ENCODE assay signal across 8 cellular contexts in the genomic region with DNA sequence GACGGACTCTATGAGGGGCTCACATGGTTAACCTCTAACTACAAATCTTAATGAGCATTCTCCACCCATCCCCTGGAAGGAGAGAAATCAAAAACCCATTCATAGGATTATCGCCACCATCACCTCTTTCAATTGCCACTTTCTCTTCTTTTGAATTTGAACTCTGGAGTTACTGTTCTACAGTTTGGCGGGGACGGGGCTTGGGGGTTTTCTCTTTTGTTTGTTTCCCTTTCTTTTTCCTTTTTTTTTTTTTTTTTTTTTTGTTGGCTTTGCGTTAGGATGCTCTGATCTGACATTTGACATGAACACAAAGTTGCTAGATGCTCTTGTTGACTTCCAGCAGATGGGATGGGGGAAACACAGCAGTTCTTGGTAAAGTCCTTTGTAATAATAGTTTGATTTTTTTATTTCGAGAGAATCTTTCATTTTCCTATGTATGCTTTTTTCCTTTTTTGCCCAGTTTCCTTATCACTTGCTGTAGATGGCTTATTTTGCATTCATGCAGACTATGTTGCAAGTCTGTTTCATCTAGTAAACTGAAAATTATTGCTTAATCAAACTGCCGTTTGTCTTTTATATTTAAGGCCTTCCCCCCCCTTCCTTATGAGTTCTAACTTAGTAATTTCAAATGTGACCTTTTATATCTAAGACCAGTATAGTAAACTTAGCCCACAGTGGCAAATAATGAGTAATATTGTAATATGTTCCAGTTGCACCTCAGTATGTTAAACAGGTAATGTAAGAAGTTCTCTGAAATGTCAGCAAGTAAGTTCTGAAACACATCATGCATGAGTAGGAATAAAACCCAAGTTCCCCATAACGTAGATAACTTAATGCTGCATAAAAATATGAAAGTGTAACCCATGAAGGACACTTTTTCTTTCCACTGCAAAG. TPM values are rescaled to one million over a fixed set of nuclear protein-coding genes. Genes with fewer than 3 reads are reported as not detected.
DNase-seq lines count a peak whose midpoint lies in the region; ATAC-seq and TF ChIP-seq lines count a peak whose summit lies in the region.
"Not testable (repeated sequence)": the region's sequence is repeated elsewhere in the genome, so short reads cannot be mapped to it uniquely, and the experiment has no call there.

No MANE protein-coding gene starts in this region.

- not testable (repeated sequence) for TF ChIP-seq CTCF in AG04449 (IDR thresholded peaks at IDR 0.05; ENCODE audit: insufficient read depth, low read length, missing control alignments); GM23338 (conservative IDR thresholded peaks at IDR 0.05; ENCODE audit: low read depth in 2 of 2); PC-9 (conservative IDR thresholded peaks at IDR 0.05); dorsolateral prefrontal cortex (IDR thresholded peaks at IDR 0.05 in 54 of 56, conservative IDR thresholded peaks at IDR 0.05 in 2 of 56; ENCODE audit: low read depth in 1 of 56, partially characterized antibody in 56 of 56); natural killer cell (IDR thresholded peaks at IDR 0.05)

- not testable (repeated sequence) for H3K27me3 ChIP-seq in GM23338 (ENCODE audit: insufficient read depth); PC-9 (ENCODE audit: insufficient read depth, low read depth); dorsolateral prefrontal cortex; iPS DF 6.9 (ENCODE audit: control insufficient read depth, insufficient read depth, low read length)

- peak overlapping the region; percentile 97; the same call in 1 of the 2 replicates for H3K27ac ChIP-seq in GM23338 (ENCODE audit: low read depth)
- peak overlapping the region; percentile 96 for H3K27ac ChIP-seq in PC-9
- peak overlapping the region in 41 of 59 donors; percentile 94 to 100 (median 98) for H3K27ac ChIP-seq in dorsolateral prefrontal cortex
- not testable (repeated sequence) for H3K27ac ChIP-seq in iPS DF 6.9 (ENCODE audit: low read length)

- not testable (repeated sequence) for H3F3A ChIP-seq in GM23338 (replicated peaks; ENCODE audit: low read depth)
- peaks cover 27% of the 10 kb centered on the region for H3F3A ChIP-seq in PC-9 (ENCODE audit: insufficient read depth, low read depth)

- CTCF ChIA-PET in AG04449 (lab: Yijun Ruan, JAX): interaction anchor here (0.7 to 1.3 kb wide), 3 partner anchors 29 to 42 kb away, joined by 3 to 4 read pairs (median 3); partner anchors contain the start of gene NEMF
- CTCF ChIA-PET in PC-9 (lab: Charles Lee): not testable (repeated sequence)

- H3K27ac Mint-ChIP-seq in GM23338 (peak overlapping the region; percentile 98), natural killer cell (peak overlapping the region; percentile 98 to 100)
- peak overlapping the region; percentile 100 for H3K27ac Mint-ChIP-seq in activated T-helper 17 cell treated with anti-CD3 and anti-CD28 coated beads, Interleukin-2, amount 50 U/mL, for 72 hours

- not testable (repeated sequence) for DNase-seq in AG04449 (ENCODE audit: low read depth, low spot score); GM23338 (ENCODE audit: low spot score); PC-9; dorsolateral prefrontal cortex; iPS DF 6.9 (ENCODE audit: low read depth, low spot score); natural killer cell; stimulated activated naive CD8-positive, alpha-beta T cell treated with anti-CD3 and anti-CD28 coated beads, Interleukin-15, Interleukin-2, amounts not matched to agents 100 U/mL and 50 U/mL, for 24 hours

- H3K4me1 Mint-ChIP-seq in GM23338: peaks cover 31% of the 10 kb centered on the region
- peaks cover 17% of the 10 kb centered on the region for H3K4me1 Mint-ChIP-seq in activated T-helper 17 cell treated with anti-CD3 and anti-CD28 coated beads, Interleukin-2, amount 50 U/mL, for 72 hours
- H3K4me1 Mint-ChIP-seq in natural killer cell: peaks cover 58 to 60% of the 10 kb centered on the region in 2 donors

- peaks cover 36% of the 10 kb centered on the region for H3K36me3 Mint-ChIP-seq in GM23338 (ENCODE audit: low read depth)
- H3K36me3 Mint-ChIP-seq in activated T-helper 17 cell treated with anti-CD3 and anti-CD28 coated beads, Interleukin-2, amount 50 U/mL, for 72 hours (ENCODE audit: low read depth): peaks cover 90% of the 10 kb centered on the region
- H3K36me3 Mint-ChIP-seq in natural killer cell: peaks cover 13% of the 10 kb centered on the region

- not testable (repeated sequence) for H3K27me3 Mint-ChIP-seq in GM23338 (ENCODE audit: insufficient read depth, low read depth, poor library complexity); activated T-helper 17 cell treated with anti-CD3 and anti-CD28 coated beads, Interleukin-2, amount 50 U/mL, for 72 hours; natural killer cell (ENCODE audit: low read depth in 2 of 2)

- intact Hi-C loops in PC-9 (cut with micrococcal nuclease; ENCODE audit: unreplicated experiment): not testable (repeated sequence)
- intact Hi-C loops in dorsolateral prefrontal cortex (cut with DNase I): loop anchor here in 1 of 2 donors (5.0 kb wide), 1 partner anchor 338 kb away; the partner anchor contains the start of gene SOS2
- intact Hi-C loops in natural killer cell (cut with micrococcal nuclease): loop anchor here (5.0 kb wide), 1 partner anchor 223 kb away; the partner anchor contains the start of gene VCPKMT

- H3K36me3 ChIP-seq in GM23338 (ENCODE audit: insufficient read depth); iPS DF 6.9 (ENCODE audit: control insufficient read depth, insufficient read depth, low read length): not testable (repeated sequence)
- H3K36me3 ChIP-seq in PC-9 (ENCODE audit: low read depth): peaks cover 27% of the 10 kb centered on the region

- no CpG with 5 or more reads among the region's 8 CpGs for WGBS in iPS DF 6.9 (ENCODE audit: insufficient coverage, insufficient read length)

- H3K79me2 ChIP-seq in GM23338 (replicated peaks; ENCODE audit: insufficient read depth): peaks cover 52% of the 10 kb centered on the region
- peaks cover 72% of the 10 kb centered on the region for H3K79me2 ChIP-seq in PC-9 (ENCODE audit: low read depth)

- not testable (repeated sequence) for ATAC-seq in GM23338, natural killer cell
- peak; percentile 30 for ATAC-seq in activated T-helper 17 cell treated with anti-CD3 and anti-CD28 coated beads, Interleukin-2, amount 50 U/mL, for 72 hours (replicated peaks)
- ATAC-seq in stimulated activated naive CD8-positive, alpha-beta T cell treated with anti-CD3 and anti-CD28 coated beads, Interleukin-15, Interleukin-2, amounts not matched to agents 100 U/mL and 50 U/mL, for 24 hours: peak; percentile 34

- POLR2A ChIA-PET in AG04449 (lab: Yijun Ruan, JAX): interaction anchor here (0.5 to 2.6 kb wide), 2 partner anchors 19 to 32 kb away, joined by 3 to 17 read pairs; no protein-coding TSS in a partner anchor
- POLR2A ChIA-PET in PC-9 (lab: Charles Lee; ENCODE audit: unreplicated experiment): not testable (repeated sequence)

- not testable (repeated sequence) for H2AFZ ChIP-seq in GM23338, PC-9

- H3K9me3 Mint-ChIP-seq in GM23338; activated T-helper 17 cell treated with anti-CD3 and anti-CD28 coated beads, Interleukin-2, amount 50 U/mL, for 72 hours; natural killer cell: not testable (repeated sequence)

- H3K4me1 ChIP-seq in GM23338 (ENCODE audit: insufficient read depth) (peaks cover 26% of the 10 kb centered on the region), PC-9 (replicated peaks; ENCODE audit: insufficient read depth) (peaks cover 39% of the 10 kb centered on the region)
- not testable (repeated sequence) for H3K4me1 ChIP-seq in iPS DF 6.9 (ENCODE audit: control insufficient read depth, insufficient read depth, low read length)

- BruUV-seq in PC-9 (replicated peaks; lab: Mats Ljungman, UMichigan): not testable (repeated sequence)

- H3K4me2 ChIP-seq in GM23338 (peak overlapping the region; percentile 79), PC-9 (peak overlapping the region; percentile 97)

- peak overlapping the region; percentile 98 for H3K4me3 Mint-ChIP-seq in GM23338
- H3K4me3 Mint-ChIP-seq in activated T-helper 17 cell treated with anti-CD3 and anti-CD28 coated beads, Interleukin-2, amount 50 U/mL, for 72 hours: peak overlapping the region; percentile 91
- peak overlapping the region; percentile 100 for H3K4me3 Mint-ChIP-seq in natural killer cell

- H3K4me3 ChIP-seq in AG04449 (ENCODE audit: low read depth, low read length) (peak overlapping the region; percentile 80), GM23338 (peak overlapping the region; percentile 95), PC-9 (peak overlapping the region; percentile 99), dorsolateral prefrontal cortex (peak overlapping the region; percentile 66 to 100 (median 97)), iPS DF 6.9 (ENCODE audit: low read length) (peak overlapping the region; percentile 97)

- not testable (repeated sequence) for H3K9me2 ChIP-seq in GM23338 (ENCODE audit: insufficient read depth); PC-9 (ENCODE audit: insufficient read depth)

- not testable (repeated sequence) for H3K9me3 ChIP-seq in PC-9 (ENCODE audit: insufficient read depth, low read depth); iPS DF 6.9 (ENCODE audit: control insufficient read depth, insufficient read depth, low read length)

- H4K20me1 ChIP-seq in GM23338 (replicated peaks; ENCODE audit: insufficient read depth): peaks cover 22% of the 10 kb centered on the region
- H4K20me1 ChIP-seq in PC-9 (ENCODE audit: insufficient read depth): peaks cover 28% of the 10 kb centered on the region

RNA-seq across cellular contexts. Expression of gene ARF6, which starts 1.6 kb away (rescaled TPM):
- total RNA-seq in GM23338 (2014; rRNA removed; shearing (Covaris generic)): 60.1 and 73.1 TPM in 2 replicates
- polyA plus RNA-seq in GM23338 (2016; fragmentation: Nextera tagmentation; extraction: Ambion mirVana): 42.5 and 47.8 TPM in 2 replicates
- total RNA-seq in PC-9 (2021) (46.8 and 65.3 TPM in 2 replicates), dorsolateral prefrontal cortex (10 to 100 TPM; 16.6 to 28.7 (median 22.5) TPM), natural killer cell (100 to 1,000 TPM; 124 to 132 (median 128) TPM)
- total RNA-seq in activated T-helper 17 cell treated with anti-CD3 and anti-CD28 coated beads, Interleukin-2, amount 50 U/mL, for 72 hours: 100 to 1,000 TPM; 161 to 163 TPM

RNA-seq across cellular contexts. Expression of gene NEMF, which starts 41.9 kb away (rescaled TPM):
- 54.7 and 58.4 TPM in 2 replicates for total RNA-seq in GM23338 (2014; rRNA removed; shearing (Covaris generic))
- 73.8 and 88.1 TPM in 2 replicates for polyA plus RNA-seq in GM23338 (2016; fragmentation: Nextera tagmentation; extraction: Ambion mirVana)
- total RNA-seq in PC-9 (2021) (49.7 and 67.6 TPM in 2 replicates), dorsolateral prefrontal cortex (100 to 1,000 TPM in 116 of 120 experiments, 10 to 100 TPM in 4; 91.8 to 161 (median 124) TPM), natural killer cell (100 to 1,000 TPM; 120 to 126 (median 122) TPM)
- 10 to 100 TPM; 79.9 to 86.6 TPM for total RNA-seq in activated T-helper 17 cell treated with anti-CD3 and anti-CD28 coated beads, Interleukin-2, amount 50 U/mL, for 72 hours
